In the genomic region with DNA sequence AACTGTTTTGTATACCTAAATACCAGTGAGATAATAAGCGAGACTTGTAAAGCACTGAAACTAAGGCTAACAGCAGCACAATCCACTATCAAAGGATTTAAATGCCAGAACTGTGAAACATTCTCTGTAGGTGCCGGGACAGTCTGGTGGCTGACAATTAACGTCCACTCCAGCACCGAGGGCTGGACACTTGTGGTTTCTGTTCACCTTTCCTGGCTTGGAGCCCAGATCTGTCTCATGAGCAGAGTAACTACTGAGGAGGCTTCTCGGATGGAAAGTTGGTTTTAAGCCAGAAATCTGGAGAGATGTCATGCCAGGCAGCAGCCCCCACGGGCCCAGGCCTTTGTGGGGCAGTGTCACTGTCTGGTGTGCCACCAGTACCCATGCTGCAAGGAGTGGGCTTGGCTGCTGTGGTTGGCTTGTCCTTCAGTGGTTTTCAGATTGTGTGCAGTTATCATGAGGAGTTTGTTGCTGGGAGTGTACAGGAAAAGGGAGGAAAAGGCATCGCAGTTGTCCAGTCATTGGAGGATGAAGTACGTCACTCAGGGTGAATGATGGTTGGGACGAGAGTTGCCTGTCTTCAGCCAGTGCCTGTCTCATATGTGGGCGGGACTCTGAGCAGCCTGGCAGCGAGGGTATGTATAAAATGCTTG, we compare ENCODE assay signal across 12 cellular contexts. TPM values are rescaled to one million over a fixed set of nuclear protein-coding genes. Genes with fewer than 3 reads are reported as not detected.
DNase-seq lines count a peak whose midpoint lies in the region; ATAC-seq and TF ChIP-seq lines count a peak whose summit lies in the region.
"Had no signal": no experiment of that assay in that cellular context is flagged by ENCODE, and none has a peak within 500 bp of the region (broad histone marks: within the 10 kb centered on the region; RNA-seq: fewer than 3 reads in every experiment).

No MANE protein-coding gene starts in this region.

- H3K4me1 ChIP-seq in gastrocnemius medialis (peaks cover 0 to 11% of the 10 kb centered on the region in 2 donors), MM.1S (ENCODE audit: low read length) (no peaks in the 10 kb centered on the region)

- TF ChIP-seq CTCF in HFFc6 (IDR thresholded peaks at IDR 0.05) (no peak), fibroblast of villous mesenchyme (IDR thresholded peaks at IDR 0.05; ENCODE audit: insufficient read depth, low read depth, low read length) (no peak), gastrocnemius medialis (IDR thresholded peaks at IDR 0.05 in 4 of 5, conservative IDR thresholded peaks at IDR 0.05 in 1 of 5) (no peak), MM.1S (IDR thresholded peaks at IDR 0.05; ENCODE audit: low read length) (no peak), progenitor cell of endocrine pancreas (IDR thresholded peaks at IDR 0.05; ENCODE audit: unreplicated experiment) (no peak)

- peak; percentile 63 to 79 for ATAC-seq in gastrocnemius medialis
- no peak for ATAC-seq in GM21381 (IDR thresholded peaks at IDR 0.05; ENCODE audit: unreplicated experiment)
- ATAC-seq: GM12878 had no signal

- DNase-seq in HFFc6 (peak; percentile 55), RPMI7951 (ENCODE audit: low read depth) (peak; percentile 80), fibroblast of villous mesenchyme (ENCODE audit: low read depth) (peak; percentile 47), gastrocnemius medialis (peak; percentile 42 to 61), MM.1S (no peak), progenitor cell of endocrine pancreas (ENCODE audit: low spot score, unreplicated experiment) (no peak)
- DNase-seq in activated naive CD4-positive, alpha-beta T cell treated with Interleukin-2 at 50 U/mL for 16 hours: no peak
- DNase-seq: activated CD8-positive, alpha-beta memory T cell treated with anti-CD3 and anti-CD28 coated beads for 24 hours; NCI-H748 treated with DMSO at 0.1 percent for 48 hours; nucleus accumbens had no signal

- in situ Hi-C loops in gastrocnemius medialis (cut with MboI; ENCODE audit: low sequenced_read_pairs in 4 of 4): no loop called here

- no peak overlapping the region for H2AFZ ChIP-seq in MM.1S (ENCODE audit: low read length)

- H3K36me3 Mint-ChIP-seq in HFFc6 (ENCODE audit: low read depth) (peaks cover 63% of the 10 kb centered on the region), progenitor cell of endocrine pancreas (ENCODE audit: insufficient read depth) (peaks cover 39% of the 10 kb centered on the region)

- no peaks in the 10 kb centered on the region for H4K20me1 ChIP-seq in MM.1S (ENCODE audit: insufficient read depth, low read length)

- intact Hi-C loops in gastrocnemius medialis (cut with DNase I; ENCODE audit: low total_unique reads): no loop called here

- peak overlapping the region; percentile 0 for H3K27ac Mint-ChIP-seq in HFFc6
- H3K27ac Mint-ChIP-seq in progenitor cell of endocrine pancreas: no peak overlapping the region

- H3K27me3 Mint-ChIP-seq in HFFc6 (ENCODE audit: insufficient read depth) (peaks cover 2% of the 10 kb centered on the region), progenitor cell of endocrine pancreas (no peaks in the 10 kb centered on the region)

- H3K4me3 ChIP-seq in fibroblast of villous mesenchyme (ENCODE audit: low read depth, low read length): no peak overlapping the region
- H3K4me3 ChIP-seq in gastrocnemius medialis: no peak overlapping the region
- H3K4me3 ChIP-seq in MM.1S (ENCODE audit: low read length): no peak overlapping the region
- H3K4me3 ChIP-seq: GM12878 had no signal

- H3K36me3 ChIP-seq in gastrocnemius medialis (peaks cover 3 to 87% of the 10 kb centered on the region in 2 donors), MM.1S (replicated peaks; ENCODE audit: insufficient read depth, low read length) (peaks cover 6% of the 10 kb centered on the region; the same call in 1 of the 2 replicates)

- H3K4me1 Mint-ChIP-seq in HFFc6 (ENCODE audit: low read depth): peaks cover 26% of the 10 kb centered on the region
- no peaks in the 10 kb centered on the region for H3K4me1 Mint-ChIP-seq in progenitor cell of endocrine pancreas (ENCODE audit: low read depth)

- H3K9me3 Mint-ChIP-seq in HFFc6 (no peaks in the 10 kb centered on the region), progenitor cell of endocrine pancreas (ENCODE audit: low read depth) (no peaks in the 10 kb centered on the region)

- H3K79me2 ChIP-seq in MM.1S (ENCODE audit: low read length): no peaks in the 10 kb centered on the region

- peak overlapping the region in 2 of 4 donors; percentile 15 to 41 for H3K27ac ChIP-seq in gastrocnemius medialis
- H3K27ac ChIP-seq in MM.1S (ENCODE audit: low read length): no peak overlapping the region

- H3K9me3 ChIP-seq in gastrocnemius medialis (no peaks in the 10 kb centered on the region), MM.1S (replicated peaks; ENCODE audit: insufficient read depth, low read length) (no peaks in the 10 kb centered on the region)

- H3K27me3 ChIP-seq in gastrocnemius medialis (no peaks in the 10 kb centered on the region), MM.1S (replicated peaks; ENCODE audit: insufficient read depth, low read length) (no peaks in the 10 kb centered on the region)

- no peak overlapping the region for H3K4me2 ChIP-seq in MM.1S (ENCODE audit: low read depth, low read length)

- H3K9ac ChIP-seq in MM.1S (ENCODE audit: low read length): no peak overlapping the region

- H3K4me3 Mint-ChIP-seq in HFFc6 (no peak overlapping the region), progenitor cell of endocrine pancreas (ENCODE audit: low read depth) (no peak overlapping the region)

- no peaks in the 10 kb centered on the region for H3F3A ChIP-seq in MM.1S (ENCODE audit: insufficient read depth, low read length)

- no peak for TF ChIP-seq POLR2A in gastrocnemius medialis (IDR thresholded peaks at IDR 0.05)

- H3K9me2 ChIP-seq in MM.1S (replicated peaks; ENCODE audit: insufficient read depth, low read length): no peaks in the 10 kb centered on the region

RNA-seq across cellular contexts. Expression of a gene that starts 35.5 kb away (rescaled TPM):
- 10 to 100 TPM; 21.3 to 24.8 (median 22.0) TPM for total RNA-seq in HFFc6 (2021; fragmentation: NEBNext Ultra II Directional; extraction: Animal tissue kit (Norgen Biotek cat#: 25700))
- 16.5 and 19.7 TPM in 2 replicates for total RNA-seq in RPMI7951 (2014; rRNA removed; shearing (Covaris generic))
- 28.1 and 32.2 TPM in 2 replicates for total RNA-seq in fibroblast of villous mesenchyme
- 10 to 100 TPM; 25.3 to 33.4 (median 28.2) TPM for total RNA-seq in gastrocnemius medialis
- total RNA-seq in progenitor cell of endocrine pancreas: 41.9 and 42.1 TPM in 2 replicates

RNA-seq across cellular contexts. Expression of a gene that starts 35.7 kb away (rescaled TPM):
- 10 to 100 TPM; 77.6 to 89.4 (median 81.8) TPM for total RNA-seq in HFFc6 (2021; fragmentation: NEBNext Ultra II Directional; extraction: Animal tissue kit (Norgen Biotek cat#: 25700))
- 17.8 and 21.4 TPM in 2 replicates for total RNA-seq in RPMI7951 (2014; rRNA removed; shearing (Covaris generic))
- total RNA-seq in fibroblast of villous mesenchyme: 45.7 and 60.9 TPM in 2 replicates
- total RNA-seq in gastrocnemius medialis: 10 to 100 TPM; 39.4 to 56.7 (median 53.0) TPM
- 129 and 132 TPM in 2 replicates for total RNA-seq in progenitor cell of endocrine pancreas

RNA-seq across cellular contexts. Expression of a gene that starts 54.2 kb away (rescaled TPM):
- total RNA-seq in HFFc6 (2021; fragmentation: NEBNext Ultra II Directional; extraction: Animal tissue kit (Norgen Biotek cat#: 25700)): under 1 TPM in 3 of 6 experiments, not detected in 3; 0.02 to 0.06 (median 0.05) TPM
- total RNA-seq in RPMI7951 (2014; rRNA removed; shearing (Covaris generic)): 0.12 and 0.20 TPM in 2 replicates
- total RNA-seq in fibroblast of villous mesenchyme: 0.32 and 0.86 TPM in 2 replicates
- total RNA-seq in gastrocnemius medialis: 10 to 100 TPM; 12.8 to 23.1 (median 18.3) TPM
- total RNA-seq in progenitor cell of endocrine pancreas: 62.7 and 64.1 TPM in 2 replicates

Comparison
In these comparisons a context has a peak if more than half of its experiments do, and no peak if none do; other contexts are left out.
1. DNase-seq: peak in HFFc6 (single experiment), RPMI7951 (single experiment), fibroblast of villous mesenchyme (single experiment) and gastrocnemius medialis (2 of 2); none in MM.1S (single experiment), activated naive CD4-positive, alpha-beta T cell treated with Interleukin-2 at 50 U/mL for 16 hours (single experiment) and progenitor cell of endocrine pancreas (single experiment).